ENCODE assay signal across 24 cellular contexts in the genomic region with DNA sequence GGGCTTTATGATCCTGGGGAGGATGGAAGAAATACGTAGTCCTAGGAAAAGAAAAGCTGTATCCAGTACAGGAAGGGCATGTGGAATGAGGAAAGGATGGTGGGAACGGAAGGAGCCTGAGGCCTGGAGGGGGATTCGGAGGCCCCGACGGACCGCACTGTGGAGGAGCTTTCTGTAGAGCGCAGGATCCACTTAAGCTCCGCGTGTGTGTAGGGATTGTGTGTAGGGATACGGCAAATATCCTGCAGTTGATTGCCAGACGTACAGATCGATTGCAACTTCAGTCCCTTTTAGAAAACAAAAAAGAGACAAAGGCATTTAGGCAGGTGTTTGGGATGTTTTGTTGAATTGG. TPM values are rescaled to one million over a fixed set of nuclear protein-coding genes. Genes with fewer than 3 reads are reported as not detected.
DNase-seq lines count a peak whose midpoint lies in the region; ATAC-seq, FAIRE-seq and TF ChIP-seq lines count a peak whose summit lies in the region.
"Had no signal": no experiment of that assay in that cellular context is flagged by ENCODE, and none has a peak within 500 bp of the region (broad histone marks: within the 10 kb centered on the region; RNA-seq: fewer than 3 reads in every experiment).

No MANE protein-coding gene starts in this region.

- H3K4me1 ChIP-seq in HepG2 (ENCODE audit: insufficient read depth, low read length) = peaks cover 67% of the 10 kb centered on the region
- H3K4me1 ChIP-seq in right lobe of liver = peaks cover 0 to 36% (median 22%) of the 10 kb centered on the region in 4 donors
- peaks cover 4 to 16% of the 10 kb centered on the region in 2 donors for H3K4me1 ChIP-seq in ascending aorta
- peaks cover 13% of the 10 kb centered on the region for H3K4me1 ChIP-seq in keratinocyte (ENCODE audit: control insufficient read depth, extremely low read depth, insufficient read depth, low read length)
- H3K4me1 ChIP-seq in left lung = peaks cover 0 to under 1% of the 10 kb centered on the region in 2 donors

- H3K9me3 ChIP-seq in HepG2 (ENCODE audit: low read length) (no peaks in the 10 kb centered on the region), right lobe of liver (no peaks in the 10 kb centered on the region), ascending aorta (no peaks in the 10 kb centered on the region), keratinocyte (ENCODE audit: control insufficient read depth, low read depth, low read length) (no peaks in the 10 kb centered on the region), left lung (no peaks in the 10 kb centered on the region)
- H3K9me3 ChIP-seq: SK-N-SH had no signal

- DNase-seq in HepG2 (ENCODE audit: low spot score) (no peak), right lobe of liver (no peak), ascending aorta (ENCODE audit: low spot score in 2 of 2) (no peak), keratinocyte (ENCODE audit: low read depth, low spot score) (no peak), NOMO-1 treated with DMSO at 0.1 percent for 48 hours (lab: John Stamatoyannopoulos, UW; ENCODE audit: unreplicated experiment) (no peak), left lung (no peak)
- DNase-seq: CD8-positive, alpha-beta memory T cell; EL; GF-D8; HFFc6; MV-4-11; NCI-H1105 treated with DMSO at 0.1 percent for 48 hours; NCI-H2171; NCI-H345; NCI-H524; OCI-M1; RPMI8226; SIG-M5; SK-N-SH had no signal

- no peak overlapping the region for H2AFZ ChIP-seq in HepG2 (ENCODE audit: low read length)
- no peak overlapping the region for H2AFZ ChIP-seq in keratinocyte (ENCODE audit: control insufficient read depth, low read length)

- H3K27ac ChIP-seq in HepG2 (ENCODE audit: extremely low read length, insufficient read depth, low read length) (peak overlapping the region; percentile 23), right lobe of liver (no peak overlapping the region), ascending aorta (peak overlapping the region; percentile 27 to 59), keratinocyte (ENCODE audit: control insufficient read depth, insufficient read depth, low read length) (peak overlapping the region; percentile 43), left lung (no peak overlapping the region)
- H3K27ac ChIP-seq: C4-2B, HL-60, KMS-11 had no signal

- H3K4me3 ChIP-seq in HepG2 (replicated peaks in 1 of 3; ENCODE audit: insufficient read depth in 1 of 3, low read depth in 2 of 3, low read length in 3 of 3) (no peak overlapping the region; a peak in 1 of 6 replicates), right lobe of liver (no peak overlapping the region), ascending aorta (no peak overlapping the region), keratinocyte (ENCODE audit: control insufficient read depth in 2 of 3, extremely low read depth in 1 of 3, insufficient read depth in 2 of 3, low read depth in 1 of 3, low read length in 3 of 3) (no peak overlapping the region), left lung (no peak overlapping the region)

- CTCF ChIA-PET in HepG2 (lab: Yijun Ruan, JAX; ENCODE audit: low intra/inter-chr PET ratio, low total read pairs) = no interaction called here

- H3K27me3 ChIP-seq in HepG2 (ENCODE audit: control insufficient read depth in 1 of 2, insufficient read depth in 2 of 2, low read length in 2 of 2) (no peaks in the 10 kb centered on the region), right lobe of liver (no peaks in the 10 kb centered on the region), ascending aorta (no peaks in the 10 kb centered on the region), keratinocyte (ENCODE audit: control insufficient read depth, extremely low read depth, insufficient read depth, low read length) (no peaks in the 10 kb centered on the region), left lung (no peaks in the 10 kb centered on the region)

- BruUV-seq in HepG2 (replicated peaks; lab: Mats Ljungman, UMichigan) = no TSS peak

- ATAC-seq in HepG2 (no peak), right lobe of liver (no peak), GM19351 (IDR thresholded peaks at IDR 0.05; ENCODE audit: unreplicated experiment) (no peak), left lung (no peak), HG02973 (IDR thresholded peaks at IDR 0.05; ENCODE audit: unreplicated experiment) (no peak)

- H3K36me3 ChIP-seq in HepG2 (replicated peaks in 1 of 2; ENCODE audit: control insufficient read depth in 1 of 2, insufficient read depth in 2 of 2, low read length in 2 of 2) (no peaks in the 10 kb centered on the region), right lobe of liver (no peaks in the 10 kb centered on the region), ascending aorta (no peaks in the 10 kb centered on the region), keratinocyte (ENCODE audit: control insufficient read depth in 2 of 2, extremely low read depth in 1 of 2, insufficient read depth in 2 of 2, low read length in 2 of 2) (no peaks in the 10 kb centered on the region), left lung (no peaks in the 10 kb centered on the region)

- H4K20me1 ChIP-seq in HepG2 (ENCODE audit: insufficient read depth, low read length) (no peaks in the 10 kb centered on the region), keratinocyte (ENCODE audit: control insufficient read depth, extremely low read depth, insufficient read depth, low read length) (no peaks in the 10 kb centered on the region)

- FAIRE-seq in HepG2 (lab: Jason Lieb, UNC) (no peak), keratinocyte (lab: Jason Lieb, UNC) (no peak)

- dilution Hi-C loops in keratinocyte (cut with MboI; ENCODE audit: extremely low pct_ligation_motif_present, low sequenced_read_pairs) = no loop called here

- H3K4me2 ChIP-seq in HepG2 (ENCODE audit: low read depth, low read length) (peak overlapping the region; percentile 52), keratinocyte (ENCODE audit: control insufficient read depth, extremely low read depth, insufficient read depth, low read depth, low read length) (no peak overlapping the region)
- H3K4me2 ChIP-seq: KMS-11, SK-N-SH had no signal

- 97% methylated on average over 12 of the region's 12 CpGs for WGBS in HepG2 (ENCODE audit: low lambda C conversion rate)
- WGBS in right lobe of liver (ENCODE audit: insufficient coverage, low coverage, low lambda C conversion rate, missing lambda C conversion rate) = 89% methylated on average over 10 of the region's 12 CpGs

- TF ChIP-seq POLR2A in HepG2 (IDR thresholded peaks at IDR 0.05; ENCODE audit: insufficient read depth in 1 of 2, low read depth in 2 of 2, low read length in 2 of 2) (no peak), right lobe of liver (IDR thresholded peaks at IDR 0.05) (no peak)

- H3K9ac ChIP-seq in HepG2 (ENCODE audit: insufficient read depth, low read depth, low read length) = 0 out of 2 replicates have a peak overlapping the region, but pooled peaks have one; percentile 31
- H3K9ac ChIP-seq in keratinocyte (ENCODE audit: control insufficient read depth, extremely low read depth, insufficient read depth, low read length) = no peak overlapping the region
- H3K9ac ChIP-seq: KMS-11, SK-N-SH had no signal

- no peaks in the 10 kb centered on the region for H3K79me2 ChIP-seq in HepG2 (ENCODE audit: insufficient read depth, low read length)
- H3K79me2 ChIP-seq in keratinocyte (ENCODE audit: control insufficient read depth, insufficient read depth, low read length) = no peaks in the 10 kb centered on the region

- in situ Hi-C loops in HepG2 (cut with HindIII; ENCODE audit: extremely low pct_ligation_motif_present, low pct_unique_long_range_greater_than_20kb) = no loop called here

- TF ChIP-seq CTCF in HepG2 (CRISPR knock-in tag; IDR thresholded peaks at IDR 0.05) = no peak
- TF ChIP-seq CTCF in right lobe of liver (IDR thresholded peaks at IDR 0.05) = no peak
- no peak for TF ChIP-seq CTCF in ascending aorta (IDR thresholded peaks at IDR 0.05)
- TF ChIP-seq CTCF in keratinocyte (optimal IDR thresholded peaks at IDR 0.05 in 1 of 3, IDR thresholded peaks at IDR 0.05 in 1 of 3, conservative IDR thresholded peaks at IDR 0.05 in 1 of 3; ENCODE audit: extremely low read depth in 1 of 3, insufficient read depth in 2 of 3, low read length in 3 of 3) = no peak
- no peak for TF ChIP-seq CTCF in left lung (IDR thresholded peaks at IDR 0.05)

- no peak for TF ChIP-seq RAD21 in HepG2 (CRISPR knock-in tag; IDR thresholded peaks at IDR 0.05)

- TF ChIP-seq EP300 in HepG2 (IDR thresholded peaks at IDR 0.05; ENCODE audit: low read depth in 2 of 2, low read length in 2 of 2) = no peak
- TF ChIP-seq EP300 in HepG2 (CRISPR knock-in tag; IDR thresholded peaks at IDR 0.05; ENCODE audit: borderline replicate concordance) = no peak

- intact Hi-C loops in HepG2 (cut with micrococcal nuclease; ENCODE audit: unreplicated experiment) (loop anchor here (5.0 kb wide), 2 partner anchors 149 to 339 kb away; no protein-coding TSS in a partner anchor), right lobe of liver (cut with DNase I) (no loop called here), ascending aorta (cut with DNase I) (no loop called here), left lung (cut with DNase I) (no loop called here)

- POLR2A ChIA-PET in HepG2 (lab: Yijun Ruan, JAX) = interaction anchor here (0.7 to 4.1 kb wide), 3 partner anchors 16 to 141 kb away, joined by 3 to 37 read pairs (median 3); a partner anchor contains a TSS

- no peaks in the 10 kb centered on the region for H3K9me1 ChIP-seq in keratinocyte (ENCODE audit: control insufficient read depth, extremely low read depth, insufficient read depth, low read length)

RNA-seq across cellular contexts. Expression of a gene that starts 32.6 kb away (rescaled TPM):
- total RNA-seq in HepG2 (2016; rRNA removed; fragmentation: Illumina TruSeq; extraction: Trizol) (18.1 and 56.3 TPM in 2 replicates), right lobe of liver (1 to 10 TPM; 3.1 to 8.5 (median 6.7) TPM), ascending aorta (101 TPM), left lung (10 to 100 TPM; 31.2 to 65.0 TPM)
- total RNA-seq in HepG2 (2016; cell fraction: cytosol; rRNA removed; fragmentation: Illumina TruSeq; extraction: Trizol; ENCODE audit: low read depth) = 30.6 and 34.3 TPM in 2 replicates
- 15.5 and 55.3 TPM in 2 replicates for total RNA-seq in HepG2 (2016; cell fraction: insoluble cytoplasmic fraction; rRNA removed; fragmentation: Illumina TruSeq; extraction: Trizol)
- total RNA-seq in HepG2 (2016; cell fraction: membrane; rRNA removed; fragmentation: Illumina TruSeq; extraction: Trizol) = 13.4 and 15.1 TPM in 2 replicates
- 102 and 121 TPM in 2 replicates for total RNA-seq in HepG2 (2016; cell fraction: nucleus; rRNA removed; fragmentation: Illumina TruSeq; extraction: Trizol)
- polyA plus RNA-seq in HepG2 (2011; rRNA removed) (43.0 and 47.1 TPM in 2 replicates), keratinocyte (82.1 to 117 TPM (median 84.2 TPM) in 3 replicates)
- 33.0 and 33.7 TPM in 2 replicates for polyA plus RNA-seq in HepG2 (2011; cell fraction: cytosol; rRNA removed)
- polyA plus RNA-seq in HepG2 (2011; cell fraction: nucleus; rRNA removed) = 120 and 155 TPM in 2 replicates
- 35.8 and 54.0 TPM in 2 replicates for polyA plus RNA-seq in HepG2 (2012)
- polyA plus RNA-seq in HepG2 (2016; cell fraction: cytosol; fragmentation: Illumina TruSeq; extraction: Trizol; ENCODE audit: low read depth) = 0.86 and 1.3 TPM in 2 replicates
- polyA plus RNA-seq in HepG2 (2016; cell fraction: insoluble cytoplasmic fraction; fragmentation: Illumina TruSeq; extraction: Trizol; ENCODE audit: low read depth) = 9.4 and 10.2 TPM in 2 replicates
- polyA plus RNA-seq in HepG2 (2016; cell fraction: membrane; fragmentation: Illumina TruSeq; extraction: Trizol; ENCODE audit: low read depth) = 2.2 and 3.0 TPM in 2 replicates
- polyA plus RNA-seq in HepG2 (2016; cell fraction: nucleus; fragmentation: Illumina TruSeq; extraction: Trizol; ENCODE audit: insufficient read depth, low read depth) = 112 and 122 TPM in 2 replicates
- 8.0 and 192 TPM in 2 replicates for polyA minus RNA-seq in HepG2 (2011; rRNA and poly(A)+ RNA removed; ENCODE audit: low replicate concordance)
- 103 and 108 TPM in 2 replicates for polyA minus RNA-seq in HepG2 (2011; cell fraction: cytosol; rRNA and poly(A)+ RNA removed)
- polyA minus RNA-seq in HepG2 (2011; cell fraction: nucleus; rRNA and poly(A)+ RNA removed) = 248 and 302 TPM in 2 replicates
- polyA plus RNA-seq in keratinocyte (2011; ENCODE audit: low read depth) = 69.6 TPM
- 27.6 and 29.1 TPM in 2 replicates for polyA plus RNA-seq in keratinocyte (2011; cell fraction: cytosol; rRNA removed)
- polyA plus RNA-seq in keratinocyte (2011; cell fraction: nucleus; rRNA removed) = 356 and 357 TPM in 2 replicates
- polyA plus RNA-seq in keratinocyte (2012; ENCODE audit: low replicate concordance) = 37.1 and 115 TPM in 2 replicates
- polyA minus RNA-seq in keratinocyte = 306 to 390 TPM (median 389 TPM) in 3 replicates
- 89.8 TPM for polyA minus RNA-seq in keratinocyte (2011; cell fraction: cytosol; rRNA and poly(A)+ RNA removed)
- polyA minus RNA-seq in keratinocyte (2011; cell fraction: nucleus; rRNA and poly(A)+ RNA removed) = 497 and 766 TPM in 2 replicates

Comparison
In these comparisons a context has a peak if more than half of its experiments do, and no peak if none do; other contexts are left out.
1. H3K27ac ChIP-seq: peak in HepG2 (single experiment), ascending aorta (2 of 2) and keratinocyte (single experiment); none in right lobe of liver (0 of 3) and left lung (0 of 2).